ENCODE assay signal across 8 cellular contexts in the genomic region with DNA sequence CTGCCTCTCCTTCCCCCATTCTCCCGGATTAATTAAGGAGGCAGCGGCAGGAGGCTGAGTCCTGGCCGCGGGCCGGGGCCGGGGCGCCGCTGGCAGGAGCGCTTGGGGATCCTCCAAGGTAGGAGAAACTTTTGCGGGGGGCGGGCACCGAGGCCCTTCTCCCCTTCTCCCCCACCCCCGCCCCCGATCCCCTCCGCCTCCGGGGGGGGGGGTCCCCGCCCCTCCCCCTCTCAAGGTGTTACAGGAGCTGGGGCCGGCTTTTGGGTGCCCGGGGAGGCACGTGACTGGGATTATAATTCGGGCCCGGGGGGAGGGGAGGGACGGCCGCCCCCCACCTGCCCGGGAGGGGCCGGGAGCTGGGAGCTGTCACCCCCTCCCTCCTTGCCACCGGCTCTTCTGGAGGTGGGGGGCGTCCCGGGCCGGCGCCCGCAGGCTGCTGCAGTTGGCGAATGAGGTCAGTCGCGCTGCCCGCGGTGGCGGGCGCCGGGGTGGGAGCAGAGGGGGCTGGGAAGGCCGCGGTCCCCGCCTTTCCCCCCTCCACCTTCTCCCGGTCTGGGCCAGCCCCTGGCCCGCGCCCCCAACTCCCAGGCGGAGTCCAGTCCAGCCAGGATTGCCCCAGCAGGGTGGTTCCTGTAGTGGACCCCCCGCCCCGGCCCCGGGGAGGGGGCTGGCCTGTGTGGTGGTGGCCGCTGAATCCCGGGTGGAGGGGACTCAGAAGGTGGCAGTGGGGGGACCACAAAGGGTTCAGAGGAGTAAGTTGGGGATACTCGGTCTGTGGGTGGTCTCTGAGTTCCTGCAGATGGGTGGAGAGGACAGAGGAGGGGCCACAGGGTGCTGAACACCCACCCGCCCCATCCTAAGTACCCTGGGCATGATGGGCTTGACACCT. TPM values are rescaled to one million over a fixed set of nuclear protein-coding genes. Genes with fewer than 3 reads are reported as not detected.
DNase-seq lines count a peak whose midpoint lies in the region; ATAC-seq and TF ChIP-seq lines count a peak whose summit lies in the region.

No MANE protein-coding gene starts in this region.

- H3K4me3 Mint-ChIP-seq in stimulated activated naive B cell treated with anti-CD40 and anti-IgM and Interleukin-4, amounts not matched to agents 10 μg/mL and 1 μg/mL and 100 μg/mL, for 72 hours: peak overlapping the region; percentile 76 to 81

- peaks cover 0 to 4% of the 10 kb centered on the region in 2 donors for H3K27me3 Mint-ChIP-seq in stimulated activated naive B cell treated with anti-CD40 and anti-IgM and Interleukin-4, amounts not matched to agents 10 μg/mL and 1 μg/mL and 100 μg/mL, for 72 hours

- peak overlapping the region; percentile 59 for H3K4me3 ChIP-seq in astrocyte of the spinal cord (ENCODE audit: low read depth, low read length)

- ATAC-seq in stimulated activated naive B cell treated with anti-CD40 and anti-IgM and Interleukin-4, amounts not matched to agents 10 μg/mL and 1 μg/mL and 100 μg/mL, for 72 hours (replicated peaks): peak in 1 of 2 donors; percentile 28
- no peak for ATAC-seq in HG03354 (IDR thresholded peaks at IDR 0.05; ENCODE audit: poor library complexity, severe bottlenecking, unreplicated experiment)
- no peak for ATAC-seq in esophagus mucosa
- no peak for ATAC-seq in GM18511 (IDR thresholded peaks at IDR 0.05; ENCODE audit: unreplicated experiment)

- H3K36me3 Mint-ChIP-seq in stimulated activated naive B cell treated with anti-CD40 and anti-IgM and Interleukin-4, amounts not matched to agents 10 μg/mL and 1 μg/mL and 100 μg/mL, for 72 hours: peaks cover 1 to 3% of the 10 kb centered on the region in 2 donors

- H3K27me3 ChIP-seq in layer of hippocampus (ENCODE audit: control insufficient read depth, insufficient read depth, low read length): no peaks in the 10 kb centered on the region

- H3K9me3 Mint-ChIP-seq in stimulated activated naive B cell treated with anti-CD40 and anti-IgM and Interleukin-4, amounts not matched to agents 10 μg/mL and 1 μg/mL and 100 μg/mL, for 72 hours: no peaks in the 10 kb centered on the region

- peaks cover 11 to 22% of the 10 kb centered on the region in 2 donors for H3K4me1 Mint-ChIP-seq in stimulated activated naive B cell treated with anti-CD40 and anti-IgM and Interleukin-4, amounts not matched to agents 10 μg/mL and 1 μg/mL and 100 μg/mL, for 72 hours

- no peak for TF ChIP-seq CTCF in astrocyte of the spinal cord (IDR thresholded peaks at IDR 0.05; ENCODE audit: low read depth, low read length)

- DNase-seq in stimulated activated CD4-positive, alpha-beta T cell treated with anti-CD3 and anti-CD28 coated beads, Interleukin-15, amount 100 ng/mL, for 24 hours: peak; percentile 36
- DNase-seq in stimulated activated CD4-positive, alpha-beta T cell treated with anti-CD3 and anti-CD28 coated beads, Interleukin-2, amount 100 ng/mL, for 48 hours: no peak
- no peak for DNase-seq in astrocyte of the spinal cord (ENCODE audit: low read depth, low spot score)
- DNase-seq in stimulated activated naive B cell treated with anti-CD40 and anti-IgM and Interleukin-4, amounts not matched to agents 10 μg/mL and 1 μg/mL and 100 μg/mL, for 72 hours: peak; percentile 32

- peak overlapping the region; percentile 78 for H3K27ac ChIP-seq in layer of hippocampus (ENCODE audit: low read depth, low read length)

- in situ Hi-C loops in astrocyte of the spinal cord (cut with HindIII; ENCODE audit: low sequenced_read_pairs): no loop called here

- H3K27ac Mint-ChIP-seq in stimulated activated naive B cell treated with anti-CD40 and anti-IgM and Interleukin-4, amounts not matched to agents 10 μg/mL and 1 μg/mL and 100 μg/mL, for 72 hours: peak overlapping the region; percentile 69

RNA-seq across cellular contexts. Expression of gene GTF2IRD1, which starts 0.6 kb away (rescaled TPM):
- 49.1 TPM for total RNA-seq in esophagus mucosa

Comparison
In these comparisons a context has a peak if more than half of its experiments do, and no peak if none do; other contexts are left out.
1. DNase-seq: peak in stimulated activated CD4-positive, alpha-beta T cell treated with anti-CD3 and anti-CD28 coated beads, Interleukin-15, amount 100 ng/mL, for 24 hours (single experiment) and stimulated activated naive B cell treated with anti-CD40 and anti-IgM and Interleukin-4, amounts not matched to agents 10 μg/mL and 1 μg/mL and 100 μg/mL, for 72 hours (single experiment); none in stimulated activated CD4-positive, alpha-beta T cell treated with anti-CD3 and anti-CD28 coated beads, Interleukin-2, amount 100 ng/mL, for 48 hours (0 of 2) and astrocyte of the spinal cord (single experiment).